18 cellular contexts compared by ENCODE assay signal in the genomic region with DNA sequence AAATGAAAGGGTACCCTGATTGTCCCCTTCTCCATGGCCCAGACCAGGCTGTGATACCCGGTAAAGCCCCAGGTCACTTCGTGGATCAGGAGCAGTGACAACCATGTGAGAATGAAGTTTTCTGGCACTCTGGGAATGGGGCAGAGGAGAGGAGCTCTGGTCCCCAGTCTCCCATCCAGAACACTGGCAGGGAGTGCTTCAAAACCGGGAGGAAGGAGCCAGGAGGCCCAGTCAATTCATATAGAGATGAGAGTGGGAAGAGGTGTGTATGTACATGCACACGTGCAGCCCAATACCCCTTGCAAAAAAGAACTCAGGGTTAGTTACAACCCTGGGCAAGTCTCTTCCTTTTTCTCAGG.
DNase-seq lines count a peak whose midpoint lies in the region; ATAC-seq and TF ChIP-seq lines count a peak whose summit lies in the region.
"Had no signal": no experiment of that assay in that cellular context is flagged by ENCODE, and none has a peak within 500 bp of the region (broad histone marks: within the 10 kb centered on the region; RNA-seq: fewer than 3 reads in every experiment).

No MANE protein-coding gene starts in this region.

- H3K9ac ChIP-seq in OCI-LY3 (ENCODE audit: low read length): peak overlapping the region; percentile 24; the same call in 1 of the 2 replicates
- no peak overlapping the region for H3K9ac ChIP-seq in smooth muscle cell (ENCODE audit: low read depth)

- WGBS in smooth muscle cell (ENCODE audit: low lambda C conversion rate): 83% methylated on average over 4 of the region's 4 CpGs

- H3K79me2 ChIP-seq in OCI-LY3 (ENCODE audit: low read length) (no peaks in the 10 kb centered on the region), smooth muscle cell (ENCODE audit: low read depth) (no peaks in the 10 kb centered on the region)

- H3K4me2 ChIP-seq in OCI-LY3 (ENCODE audit: low read length): peak overlapping the region; percentile 55
- peak overlapping the region; percentile 39 for H3K4me2 ChIP-seq in smooth muscle cell

- H3K9me3 ChIP-seq in OCI-LY3 (ENCODE audit: insufficient read depth, low read length): no peaks in the 10 kb centered on the region
- H3K9me3 ChIP-seq in smooth muscle cell (replicated peaks; ENCODE audit: low read depth): no peaks in the 10 kb centered on the region
- H3K9me3 ChIP-seq: HAP-1 had no signal

- ATAC-seq in foreskin keratinocyte: no peak
- ATAC-seq in left lobe of liver: no peak

- H3K36me3 ChIP-seq in OCI-LY3 (replicated peaks; ENCODE audit: low read depth, low read length) (no peaks in the 10 kb centered on the region), smooth muscle cell (ENCODE audit: low read depth) (no peaks in the 10 kb centered on the region)
- H3K36me3 ChIP-seq: HAP-1 had no signal

- no peak for TF ChIP-seq CTCF in OCI-LY3 (IDR thresholded peaks at IDR 0.05; ENCODE audit: low read depth, low read length)
- TF ChIP-seq CTCF in foreskin keratinocyte (conservative IDR thresholded peaks at IDR 0.05): no peak
- TF ChIP-seq CTCF in smooth muscle cell (IDR thresholded peaks at IDR 0.05; ENCODE audit: borderline replicate concordance, insufficient read depth, poor library complexity, severe bottlenecking): no peak

- H3F3A ChIP-seq in smooth muscle cell (ENCODE audit: low read depth): peaks cover 19% of the 10 kb centered on the region

- peak; percentile 39 for DNase-seq in activated effector memory CD4-positive, alpha-beta T cell treated with anti-CD3 and anti-CD28 coated beads, Interleukin-2, amount 50 U/mL, for 16 hours
- no peak for DNase-seq in activated effector memory CD4-positive, alpha-beta T cell treated with Interleukin-2 at 50 U/mL for 16 hours
- DNase-seq in foreskin keratinocyte (no peak), smooth muscle cell (lab: John Stamatoyannopoulos, UW; ENCODE audit: unreplicated experiment) (no peak), NCI-H446 treated with DMSO at 0.1 percent for 48 hours (lab: John Stamatoyannopoulos, UW) (no peak), left lobe of liver (ENCODE audit: low spot score) (no peak)
- DNase-seq in stimulated activated CD4-positive, alpha-beta T cell treated with anti-CD3 and anti-CD28 coated beads, Interleukin-2, amount 100 ng/mL, for 24 hours: no peak
- DNase-seq: CD8-positive, alpha-beta memory T cell; MM.1S; NCI-H1092; NCI-H1436 treated with DMSO at 0.1 percent for 48 hours; NCI-H2029; NCI-H2171; NK-92 treated with Interleukin-12 subunit alpha and Interleukin-12 subunit beta, amount 100 ng/mL, for 24 hours; RPMI8226; SW 1271 had no signal

- H4K20me1 ChIP-seq in OCI-LY3 (ENCODE audit: insufficient read depth, low read length) (no peaks in the 10 kb centered on the region), smooth muscle cell (ENCODE audit: low read depth) (no peaks in the 10 kb centered on the region)

- peak overlapping the region; percentile 40 for H3K27ac ChIP-seq in OCI-LY3 (ENCODE audit: low read length)
- peak overlapping the region; percentile 2 for H3K27ac ChIP-seq in foreskin keratinocyte
- H3K27ac ChIP-seq in smooth muscle cell (ENCODE audit: low read depth): no peak overlapping the region

- H2AFZ ChIP-seq in OCI-LY3 (ENCODE audit: low read depth, low read length) (peak overlapping the region; percentile 10; the same call in 1 of the 2 replicates), smooth muscle cell (ENCODE audit: low read depth) (no peak overlapping the region)

- H3K27me3 ChIP-seq in OCI-LY3 (ENCODE audit: low read depth, low read length) (peaks cover 52% of the 10 kb centered on the region), foreskin keratinocyte (peaks cover 9% of the 10 kb centered on the region), smooth muscle cell (ENCODE audit: low read depth) (no peaks in the 10 kb centered on the region)

- H3K4me1 ChIP-seq in OCI-LY3 (ENCODE audit: low read length) (peaks cover 65% of the 10 kb centered on the region), foreskin keratinocyte (peaks cover 44% of the 10 kb centered on the region), smooth muscle cell (ENCODE audit: low read depth) (peaks cover 21% of the 10 kb centered on the region)

- H3K4me3 ChIP-seq in OCI-LY3 (ENCODE audit: low read length): peak overlapping the region; percentile 29
- H3K4me3 ChIP-seq in smooth muscle cell: no peak overlapping the region
- H3K4me3 ChIP-seq: HAP-1 had no signal
